In the genomic region with DNA sequence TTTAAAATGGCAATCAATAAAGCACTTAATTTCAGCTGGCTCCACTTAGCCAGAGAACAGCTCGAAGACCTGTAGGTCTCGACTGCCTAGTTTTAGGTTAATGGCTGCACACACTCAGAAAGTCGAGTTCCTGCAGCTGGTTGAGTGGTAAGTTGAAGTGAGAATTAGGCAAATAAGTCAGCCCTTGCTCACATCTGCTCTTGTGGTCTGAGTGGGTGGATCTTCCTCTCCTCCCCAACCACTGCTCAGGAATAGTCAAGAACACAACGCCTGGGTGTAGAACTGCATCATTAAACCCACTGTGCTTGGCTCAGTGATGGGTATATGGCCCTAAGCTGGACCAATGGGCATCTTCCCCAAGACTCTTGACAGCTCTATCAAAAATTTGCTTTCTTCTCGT, we compare ENCODE assay signal across 9 cellular contexts.
DNase-seq lines count a peak whose midpoint lies in the region; ATAC-seq and TF ChIP-seq lines count a peak whose summit lies in the region.
"Had no signal": no experiment of that assay in that cellular context is flagged by ENCODE, and none has a peak within 500 bp of the region (broad histone marks: within the 10 kb centered on the region; RNA-seq: fewer than 3 reads in every experiment).

No MANE protein-coding gene starts in this region.

- H3K27me3 ChIP-seq in GM06990 (replicated peaks; ENCODE audit: control insufficient read depth, insufficient read depth, low read length): no peaks in the 10 kb centered on the region

- peak overlapping the region; percentile 51 for H3K27ac Mint-ChIP-seq in activated naive CD4-positive, alpha-beta T cell treated with anti-CD3 and anti-CD28 coated beads, Interleukin-2, amount 50 U/mL, for 24 hours

- H3K4me3 ChIP-seq in GM06990 (replicated peaks; ENCODE audit: low read depth, low read length): no peak overlapping the region

- DNase-seq in GM06990 (ENCODE audit: extremely low read depth, insufficient read length): peak; percentile 73
- no peak for DNase-seq in putamen (ENCODE audit: low spot score)
- DNase-seq in NK-92 (lab: John Stamatoyannopoulos, UW; ENCODE audit: unreplicated experiment): no peak
- no peak for DNase-seq in NCI-H1092 (lab: John Stamatoyannopoulos, UW)
- no peak for DNase-seq in Ammon's horn (ENCODE audit: low spot score)
- DNase-seq: amygdala had no signal

- H3K36me3 ChIP-seq in GM06990 (ENCODE audit: control insufficient read depth, insufficient read depth, low read length): no peaks in the 10 kb centered on the region

- peaks cover 79% of the 10 kb centered on the region for H3K4me1 Mint-ChIP-seq in activated naive CD4-positive, alpha-beta T cell treated with anti-CD3 and anti-CD28 coated beads, Interleukin-2, amount 50 U/mL, for 24 hours

- H3K27me3 Mint-ChIP-seq in activated naive CD4-positive, alpha-beta T cell treated with anti-CD3 and anti-CD28 coated beads, Interleukin-2, amount 50 U/mL, for 24 hours: peaks cover 1% of the 10 kb centered on the region

- H3K36me3 Mint-ChIP-seq in activated naive CD4-positive, alpha-beta T cell treated with anti-CD3 and anti-CD28 coated beads, Interleukin-2, amount 50 U/mL, for 24 hours: peaks cover 4% of the 10 kb centered on the region

- H3K4me3 Mint-ChIP-seq in activated naive CD4-positive, alpha-beta T cell treated with anti-CD3 and anti-CD28 coated beads, Interleukin-2, amount 50 U/mL, for 24 hours: peak overlapping the region; percentile 23

- peaks cover 11% of the 10 kb centered on the region for H3K9me3 Mint-ChIP-seq in activated naive CD4-positive, alpha-beta T cell treated with anti-CD3 and anti-CD28 coated beads, Interleukin-2, amount 50 U/mL, for 24 hours

- peak; percentile 69 for ATAC-seq in GM21360 (IDR thresholded peaks at IDR 0.05; ENCODE audit: unreplicated experiment)
- peak; percentile 73 for ATAC-seq in HG03469 (IDR thresholded peaks at IDR 0.05; ENCODE audit: unreplicated experiment)

- TF ChIP-seq CTCF in GM06990 (IDR thresholded peaks at IDR 0.05; ENCODE audit: insufficient read depth, low read length, poor library complexity, severe bottlenecking): no peak
